ENCODE assay signal across 8 cellular contexts in genomic region chr12:82383930-82384513, GRCh38. TPM values are rescaled to one million over a fixed set of nuclear protein-coding genes. Genes with fewer than 3 reads are reported as not detected.
A peak's percentile ranks its signal among the peaks of the same experiment; 100 is the strongest.
DNase-seq lines count a peak whose midpoint lies in the region; ATAC-seq, FAIRE-seq and TF ChIP-seq lines count a peak whose summit lies in the region.

No MANE protein-coding gene starts in this region.

- H4K8ac ChIP-seq in H1 (ENCODE audit: extremely low read depth, insufficient read depth, low read length): no peak overlapping the region

- H3K27ac ChIP-seq in C4-2B (no peak overlapping the region), H1 (ENCODE audit: low read depth, low read length) (no peak overlapping the region), transverse colon (no peak overlapping the region)

- no peak overlapping the region for H2BK20ac ChIP-seq in H1 (ENCODE audit: low read length)

- peaks cover 0 to 1% of the 10 kb centered on the region in 2 experiments for H4K20me1 ChIP-seq in H1 (replicated peaks in 1 of 2; ENCODE audit: control insufficient read depth in 1 of 2, insufficient read depth in 2 of 2, low read length in 2 of 2)

- TF ChIP-seq CTCF in C4-2B (conservative IDR thresholded peaks at IDR 0.05) (peak; percentile 68), H1 (IDR thresholded peaks at IDR 0.05; ENCODE audit: control extremely low read depth in 1 of 3, insufficient read depth in 1 of 3, low read depth in 1 of 3, low read length in 3 of 3) (peak in 2 of 3 experiments; percentile 10 to 36; a peak in 2 of 4 replicates), transverse colon (IDR thresholded peaks at IDR 0.05) (peak in 3 of 5 experiments; percentile 28 to 40 (median 33))

- H3K9ac ChIP-seq in H1 (replicated peaks in 1 of 4; ENCODE audit: extremely low read depth in 1 of 4, low read depth in 3 of 4, low read length in 3 of 4): no peak overlapping the region

- TF ChIP-seq RAD21 in H1 (IDR thresholded peaks at IDR 0.05 in 1 of 2, conservative IDR thresholded peaks at IDR 0.05 in 1 of 2; ENCODE audit: low read depth in 2 of 2, low read length in 2 of 2): peak; percentile 51 to 54

- H3K4me2 ChIP-seq in H1 (ENCODE audit: insufficient read depth in 1 of 2, low read depth in 2 of 2, low read length in 2 of 2): no peak overlapping the region

- no peak overlapping the region for H2BK12ac ChIP-seq in H1 (ENCODE audit: low read depth, low read length)

- H3K14ac ChIP-seq in H1 (ENCODE audit: insufficient read length): no peak overlapping the region

- no peak for FAIRE-seq in H1 (lab: Jason Lieb, UNC)

- H4K91ac ChIP-seq in H1 (replicated peaks; ENCODE audit: insufficient read length, low read length): no peak overlapping the region

- H2BK5ac ChIP-seq in H1 (ENCODE audit: low read depth, low read length): no peak overlapping the region

- H3K4me3 ChIP-seq in H1 (ENCODE audit: extremely low read depth in 1 of 4, insufficient read depth in 2 of 4, low read depth in 3 of 4, low read length in 4 of 4) (no peak overlapping the region), transverse colon (no peak overlapping the region)

- no peaks in the 10 kb centered on the region for H3K23me2 ChIP-seq in H1 (ENCODE audit: low read depth, low read length)

- no peaks in the 10 kb centered on the region for H3K79me2 ChIP-seq in H1 (ENCODE audit: control insufficient read depth in 1 of 2, insufficient read depth in 2 of 2, low read length in 2 of 2)

- no peak overlapping the region for H2BK15ac ChIP-seq in H1 (ENCODE audit: low read length)

- H3K36me3 ChIP-seq in H1 (ENCODE audit: control insufficient read depth in 2 of 4, insufficient read depth in 4 of 4, low read length in 3 of 4): no peaks in the 10 kb centered on the region
- H3K36me3 ChIP-seq in transverse colon: no peaks in the 10 kb centered on the region

- H3K56ac ChIP-seq in H1 (replicated peaks; ENCODE audit: insufficient read length, low read depth, low read length): no peak overlapping the region

- DNase-seq in NCI-H2227 (lab: John Stamatoyannopoulos, UW; ENCODE audit: unreplicated experiment) (peak; percentile 30), H1 (ENCODE audit: low read depth in 1 of 2, low spot score in 2 of 2) (no peak), transverse colon (no peak), activated T-cell treated with anti-CD3 and anti-CD28 coated beads for 4 hours (no peak)

- H2AK5ac ChIP-seq in H1 (ENCODE audit: low read depth, low read length): no peak overlapping the region

- in situ Hi-C loops in transverse colon (cut with MboI; ENCODE audit: low pct_ligation_motif_present in 1 of 4, low pct_unique_long_range_greater_than_20kb in 1 of 4, low sequenced_read_pairs in 3 of 4): no loop called here

- POLR2A ChIA-PET in H1 (lab: Charles Lee; ENCODE audit: partially characterized antibody): no interaction called here

- H3K4ac ChIP-seq in H1 (replicated peaks; ENCODE audit: insufficient read length, low read depth, low read length): no peak overlapping the region

- CTCF ChIA-PET in H1 (lab: Charles Lee; ENCODE audit: partially characterized antibody): interaction anchor here (0.5 to 1.7 kb wide), 7 partner anchors 8 to 249 kb away, joined by 3 to 6 read pairs (median 3); partner anchors contain the start of genes CCDC59 and METTL25

- H3K4me1 ChIP-seq in H1 (replicated peaks in 1 of 4; ENCODE audit: control insufficient read depth in 3 of 4, insufficient read depth in 4 of 4, low read length in 3 of 4) (no peaks in the 10 kb centered on the region), transverse colon (no peaks in the 10 kb centered on the region)

- 78% methylated on average over 2 of the region's 2 CpGs; no CpG with 5 or more reads in 1 of the 2 experiments for WGBS in H1 (ENCODE audit: extremely low coverage in 1 of 2, insufficient coverage in 1 of 2, insufficient read length in 1 of 2, insufficient replicate concordance in 2 of 2, low coverage in 1 of 2, low lambda C conversion rate in 2 of 2, missing lambda C conversion rate in 1 of 2), 2 experiments
- WGBS in transverse colon (ENCODE audit: low coverage in 1 of 2), 2 donors: 42 to 61% methylated on average over 2 of the region's 2 CpGs

- no peak overlapping the region for H2AFZ ChIP-seq in H1 (ENCODE audit: low read length)

- H4K5ac ChIP-seq in H1 (ENCODE audit: insufficient read length, low read depth, low read length): no peak overlapping the region

- ATAC-seq in GM21367 (IDR thresholded peaks at IDR 0.05; ENCODE audit: unreplicated experiment) (peak; percentile 55), GM21723 (IDR thresholded peaks at IDR 0.05; ENCODE audit: unreplicated experiment) (no peak), HG02870 (IDR thresholded peaks at IDR 0.05; ENCODE audit: unreplicated experiment) (no peak)

- no peaks in the 10 kb centered on the region for H3K79me1 ChIP-seq in H1 (ENCODE audit: low read depth, low read length)

- intact Hi-C loops in transverse colon (cut with DNase I; ENCODE audit: low total_unique reads): no loop called here

- H3K23ac ChIP-seq in H1 (ENCODE audit: insufficient read length): no peak overlapping the region

- TF ChIP-seq EP300 in H1 (IDR thresholded peaks at IDR 0.05; ENCODE audit: borderline replicate concordance in 1 of 2, low read depth in 2 of 2, low read length in 2 of 2) (no peak), transverse colon (IDR thresholded peaks at IDR 0.05; ENCODE audit: low read depth) (no peak)

- H2BK120ac ChIP-seq in H1 (replicated peaks; ENCODE audit: low read depth, low read length): no peak overlapping the region

- no peak for TF ChIP-seq POLR2A in H1 (IDR thresholded peaks at IDR 0.05; ENCODE audit: control extremely low read depth in 1 of 2, low read depth in 2 of 2, low read length in 2 of 2)
- no peak for TF ChIP-seq POLR2A in transverse colon (IDR thresholded peaks at IDR 0.05)

- no peak overlapping the region for H3K18ac ChIP-seq in H1 (ENCODE audit: extremely low read depth, low read length)

- H3K9me3 ChIP-seq in H1 (ENCODE audit: insufficient read depth in 2 of 2, low read depth in 1 of 2, low read length in 1 of 2): no peaks in the 10 kb centered on the region
- no peaks in the 10 kb centered on the region for H3K9me3 ChIP-seq in transverse colon

- peaks cover 0 to 1% (median 0%) of the 10 kb centered on the region in 4 experiments; a peak in 1 of 7 replicates for H3K27me3 ChIP-seq in H1 (replicated peaks in 1 of 4; ENCODE audit: control insufficient read depth in 3 of 4, extremely low read depth in 1 of 4, insufficient read depth in 3 of 4, low read length in 3 of 4)
- H3K27me3 ChIP-seq in transverse colon: no peaks in the 10 kb centered on the region

TF ChIP-seq in H1, 55 proteins besides CTCF, POLR2A, EP300 and RAD21:
- TF ChIP-seq NANOG (IDR thresholded peaks at IDR 0.05; ENCODE audit: insufficient read depth, low read depth, low read length, poor library complexity, severe bottlenecking) (no peak), PHF8 (conservative IDR thresholded peaks at IDR 0.05; ENCODE audit: low read depth, low read length) (no peak), POU5F1 (IDR thresholded peaks at IDR 0.05; ENCODE audit: low read depth, low read length) (no peak), RXRA (IDR thresholded peaks at IDR 0.05; ENCODE audit: insufficient read depth, low read depth, low read length) (no peak)

RNA-seq across cellular contexts. Expression of gene METTL25, which starts 25.7 kb away (rescaled TPM):
- 8.3 and 10.8 TPM in 2 replicates for total RNA-seq in H1 (2021; fragmentation: NEBNext Ultra II Directional; extraction: Animal tissue kit (Norgen Biotek cat#: 25700))
- polyA plus RNA-seq in H1 (2011; rRNA removed): 2.1 and 2.4 TPM in 2 replicates
- polyA plus RNA-seq in H1 (2011; cell fraction: cytosol; rRNA removed): 5.1 TPM
- polyA plus RNA-seq in H1 (2011; cell fraction: nucleus; rRNA removed): 8.2 TPM
- 5.3 to 8.7 TPM (median 6.4 TPM) in 4 replicates for polyA plus RNA-seq in H1 (2012, experiment 1 of 2)
- polyA plus RNA-seq in H1 (2012, experiment 2 of 2): 1.2 TPM
- 6.5 TPM for polyA plus RNA-seq in H1 (2013, experiment 1 of 2)
- 5.4 TPM for polyA plus RNA-seq in H1 (2013, experiment 2 of 2)
- polyA minus RNA-seq in H1 (2011; rRNA and poly(A)+ RNA removed): 8.6 and 9.4 TPM in 2 replicates
- polyA minus RNA-seq in H1 (2011; cell fraction: cytosol; rRNA and poly(A)+ RNA removed): 5.9 TPM
- polyA minus RNA-seq in H1 (2011; cell fraction: nucleus; rRNA and poly(A)+ RNA removed): 22.9 TPM
- total RNA-seq in transverse colon: 10 to 100 TPM in 2 of 4 donors, 1 to 10 TPM in 2; 1.5 to 23.2 (median 12.2) TPM

RNA-seq across cellular contexts. Expression of gene CCDC59, which starts 25.8 kb away (rescaled TPM):
- total RNA-seq in H1 (2021; fragmentation: NEBNext Ultra II Directional; extraction: Animal tissue kit (Norgen Biotek cat#: 25700)): 54.0 and 59.1 TPM in 2 replicates
- polyA plus RNA-seq in H1 (2011; rRNA removed): 8.6 and 11.6 TPM in 2 replicates
- 30.9 TPM for polyA plus RNA-seq in H1 (2011; cell fraction: cytosol; rRNA removed)
- 7.4 TPM for polyA plus RNA-seq in H1 (2011; cell fraction: nucleus; rRNA removed)
- 33.4 to 52.3 TPM (median 38.9 TPM) in 4 replicates for polyA plus RNA-seq in H1 (2012, experiment 1 of 2)
- polyA plus RNA-seq in H1 (2012, experiment 2 of 2): 4.0 TPM
- 115 TPM for polyA plus RNA-seq in H1 (2013, experiment 1 of 2)
- polyA plus RNA-seq in H1 (2013, experiment 2 of 2): 110 TPM
- polyA minus RNA-seq in H1 (2011; rRNA and poly(A)+ RNA removed): 5.2 and 6.6 TPM in 2 replicates
- 9.2 TPM for polyA minus RNA-seq in H1 (2011; cell fraction: cytosol; rRNA and poly(A)+ RNA removed)
- polyA minus RNA-seq in H1 (2011; cell fraction: nucleus; rRNA and poly(A)+ RNA removed): 30.6 TPM
- total RNA-seq in transverse colon: 10 to 100 TPM in 3 of 4 donors, 1 to 10 TPM in 1; 5.8 to 62.5 (median 35.3) TPM
